ENCODE assay signal across 28 cellular contexts in the genomic region with DNA sequence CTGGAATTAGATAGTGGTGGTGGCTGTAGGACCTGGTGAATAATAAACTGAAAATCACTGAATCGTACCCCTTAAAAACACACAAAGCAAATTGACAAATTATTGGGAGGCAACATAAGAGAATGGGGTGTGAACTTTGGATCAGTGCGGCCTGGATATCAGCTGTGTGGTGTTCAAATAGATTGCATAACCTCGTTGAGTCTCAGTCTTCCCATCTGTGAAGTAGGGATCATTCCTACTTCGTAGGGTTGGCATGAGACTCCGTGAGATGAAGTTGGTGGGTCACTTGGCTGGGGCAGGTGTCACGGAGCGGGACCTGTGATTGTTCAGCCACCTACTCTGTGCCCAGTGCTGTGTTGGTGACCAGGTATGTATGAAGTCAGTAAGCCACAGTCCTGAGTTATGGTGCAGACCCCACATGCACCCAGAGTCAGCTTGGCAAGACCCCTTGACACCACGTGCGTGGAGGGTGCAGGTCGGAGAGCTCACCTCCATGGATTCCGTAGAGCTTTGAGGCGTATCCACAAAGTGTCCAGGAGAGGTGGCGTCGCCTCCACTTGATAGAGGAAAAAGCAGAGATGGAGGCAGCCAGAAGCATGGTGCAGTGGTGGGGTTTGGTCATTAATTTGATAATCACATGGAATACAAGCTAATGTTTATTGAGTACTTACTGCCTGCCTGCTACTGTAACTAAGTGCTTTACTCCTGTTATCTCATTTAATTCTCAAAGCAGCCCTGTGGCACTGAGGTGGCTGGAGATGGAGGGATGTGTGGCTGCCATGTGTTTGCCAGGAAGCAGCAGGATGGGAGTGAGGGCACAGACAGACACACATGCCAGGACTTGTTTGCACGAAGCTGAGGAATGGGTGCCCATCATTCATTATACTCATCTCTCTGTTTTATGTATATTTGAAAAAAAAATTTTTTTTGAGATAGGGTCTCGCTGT. TPM values are rescaled to one million over a fixed set of nuclear protein-coding genes. Genes with fewer than 3 reads are reported as not detected.
DNase-seq lines count a peak whose midpoint lies in the region; ATAC-seq, FAIRE-seq and TF ChIP-seq lines count a peak whose summit lies in the region.
"Had no signal": no experiment of that assay in that cellular context is flagged by ENCODE, and none has a peak within 500 bp of the region (broad histone marks: within the 10 kb centered on the region; RNA-seq: fewer than 3 reads in every experiment).

No MANE protein-coding gene starts in this region.

- H3K27ac Mint-ChIP-seq in stimulated activated naive B cell treated with anti-CD40 and anti-IgM and Interleukin-4, amounts not matched to agents 10 μg/mL and 1 μg/mL and 100 μg/mL, for 72 hours, result peak overlapping the region; percentile 75
- H3K27ac Mint-ChIP-seq: activated CD4-positive, alpha-beta T cell treated with anti-CD3 and anti-CD28 coated beads, Interleukin-2, amount 10 ng/mL, durations not matched to agents 7 days and 5 days; activated T-helper 1 cell treated with anti-CD3 and anti-CD28 coated beads, Interleukin-12 subunit alpha, Interleukin-12 subunit beta, Interleukin-2, Interleukin-4 antibody, amounts not matched to agents 30 ng/mL and 10 ng/mL and 1 ng/mL, durations not matched to agents 14 hours and 24 hours and 36 hours; nephron had no signal

- FAIRE-seq in HepG2 (lab: Jason Lieb, UNC), result no peak

- H3K4me1 ChIP-seq in HepG2 (ENCODE audit: insufficient read depth, low read length), result peaks cover 30% of the 10 kb centered on the region
- H3K4me1 ChIP-seq: parathyroid adenoma had no signal

- WGBS in HepG2 (ENCODE audit: low lambda C conversion rate), result 92% methylated on average over 15 of the region's 16 CpGs

- H2AFZ ChIP-seq in HepG2 (ENCODE audit: low read length), result no peak overlapping the region
- H2AFZ ChIP-seq: GM23248, parathyroid adenoma had no signal

- peaks cover 11% of the 10 kb centered on the region; the same call in 1 of the 2 replicates for H4K20me1 ChIP-seq in HepG2 (ENCODE audit: insufficient read depth, low read length)

- no peak overlapping the region for H3K9ac ChIP-seq in HepG2 (ENCODE audit: insufficient read depth, low read depth, low read length)
- H3K9ac ChIP-seq: GM23248, parathyroid adenoma had no signal

- H3K27me3 Mint-ChIP-seq in stimulated activated naive B cell treated with anti-CD40 and anti-IgM and Interleukin-4, amounts not matched to agents 10 μg/mL and 1 μg/mL and 100 μg/mL, for 72 hours, result no peaks in the 10 kb centered on the region
- H3K27me3 Mint-ChIP-seq: activated CD4-positive, alpha-beta T cell treated with anti-CD3 and anti-CD28 coated beads, Interleukin-2, amount 10 ng/mL, durations not matched to agents 7 days and 5 days had no signal

- intact Hi-C loops in HepG2 (cut with micrococcal nuclease; ENCODE audit: unreplicated experiment), result no loop called here

- H3K36me3 ChIP-seq in WERI-Rb-1, result no peaks in the 10 kb centered on the region; the same call in 1 of the 2 replicates
- H3K36me3 ChIP-seq in HepG2 (replicated peaks in 1 of 2; ENCODE audit: control insufficient read depth in 1 of 2, insufficient read depth in 2 of 2, low read length in 2 of 2), result peaks cover 2 to 10% of the 10 kb centered on the region in 2 experiments; a peak in 3 of 5 replicates

- peaks cover 7% of the 10 kb centered on the region in 2 donors for H3K9me3 Mint-ChIP-seq in stimulated activated naive B cell treated with anti-CD40 and anti-IgM and Interleukin-4, amounts not matched to agents 10 μg/mL and 1 μg/mL and 100 μg/mL, for 72 hours
- H3K9me3 Mint-ChIP-seq: nephron had no signal

- CTCF ChIA-PET in HepG2 (lab: Yijun Ruan, JAX; ENCODE audit: low intra/inter-chr PET ratio, low total read pairs), result no interaction called here

- H3K4me1 Mint-ChIP-seq in stimulated activated naive B cell treated with anti-CD40 and anti-IgM and Interleukin-4, amounts not matched to agents 10 μg/mL and 1 μg/mL and 100 μg/mL, for 72 hours, result peaks cover 24 to 45% of the 10 kb centered on the region in 2 donors

- BruUV-seq in HepG2 (replicated peaks; lab: Mats Ljungman, UMichigan), result no TSS peak

- peaks cover 26% of the 10 kb centered on the region for H3K79me2 ChIP-seq in HepG2 (ENCODE audit: insufficient read depth, low read length)

- peaks cover 12 to 33% of the 10 kb centered on the region in 2 donors for H3K36me3 Mint-ChIP-seq in stimulated activated naive B cell treated with anti-CD40 and anti-IgM and Interleukin-4, amounts not matched to agents 10 μg/mL and 1 μg/mL and 100 μg/mL, for 72 hours

- peak overlapping the region; percentile 38 for H3K27ac ChIP-seq in WERI-Rb-1
- H3K27ac ChIP-seq in HepG2 (ENCODE audit: extremely low read length, insufficient read depth, low read length), result no peak overlapping the region
- H3K27ac ChIP-seq: 22Rv1, body of pancreas, foreskin keratinocyte, GM23248, parathyroid adenoma had no signal

- ATAC-seq in HepG2, result no peak
- no peak for ATAC-seq in stimulated activated naive B cell treated with anti-CD40 and anti-IgM and Interleukin-4, amounts not matched to agents 10 μg/mL and 1 μg/mL and 100 μg/mL, for 72 hours (replicated peaks)
- ATAC-seq: body of pancreas, esophagus mucosa, foreskin keratinocyte, left cardiac atrium, right cardiac atrium had no signal

- peak overlapping the region; percentile 20; the same call in 1 of the 2 replicates for H3K4me3 ChIP-seq in WERI-Rb-1 (ENCODE audit: low read depth, low read length)
- no peak overlapping the region for H3K4me3 ChIP-seq in HepG2 (replicated peaks in 1 of 3; ENCODE audit: insufficient read depth in 1 of 3, low read depth in 2 of 3, low read length in 3 of 3)
- H3K4me3 ChIP-seq: body of pancreas, GM23248 had no signal

- DNase-seq in NCI-H1694 treated with DMSO at 0.1 percent for 48 hours (lab: John Stamatoyannopoulos, UW) (peak; percentile 41), NCI-H1694 (lab: John Stamatoyannopoulos, UW) (no peak), WERI-Rb-1 (no peak), HepG2 (ENCODE audit: low spot score) (no peak), NCI-H1092 (lab: John Stamatoyannopoulos, UW) (no peak), globus pallidus (ENCODE audit: low spot score) (no peak), activated gamma-delta T cell (lab: John Stamatoyannopoulos, UW) (no peak)
- DNase-seq in stimulated activated naive B cell treated with anti-CD40 and anti-IgM and Interleukin-4, amounts not matched to agents 10 μg/mL and 1 μg/mL and 100 μg/mL, for 72 hours, result no peak
- DNase-seq: activated CD4-positive, alpha-beta T cell treated with anti-CD3 and anti-CD28 coated beads, Interleukin-2, amount 10 ng/mL, durations not matched to agents 7 days and 5 days; body of pancreas; DMS79 treated with DMSO at 0.1 percent for 48 hours; effector memory CD4-positive, alpha-beta T cell; GM23248; Karpas-422; left cardiac atrium; MV-4-11; NCI-H2171 treated with DMSO at 0.1 percent for 48 hours; NCI-H524 treated with DMSO at 0.1 percent for 48 hours; right cardiac atrium; stimulated activated CD4-positive, alpha-beta T cell treated with anti-CD3 and anti-CD28 coated beads, Interleukin-12 subunit alpha, Interleukin-12 subunit beta, amount 100 ng/mL, for 4 hours; T-helper 2 cell; trophoblast cell had no signal

- no peak for TF ChIP-seq RAD21 in HepG2 (CRISPR knock-in tag; IDR thresholded peaks at IDR 0.05)

- H3K9me3 ChIP-seq in WERI-Rb-1 (ENCODE audit: severe bottlenecking) (peaks cover 7% of the 10 kb centered on the region), HepG2 (ENCODE audit: low read length) (peaks cover 7% of the 10 kb centered on the region; the same call in 1 of the 2 replicates)

- in situ Hi-C loops in HepG2 (cut with HindIII; ENCODE audit: extremely low pct_ligation_motif_present, low pct_unique_long_range_greater_than_20kb), result no loop called here

- TF ChIP-seq CTCF in WERI-Rb-1 (IDR thresholded peaks at IDR 0.05; ENCODE audit: low read depth, low read length) (no peak), HepG2 (CRISPR knock-in tag; IDR thresholded peaks at IDR 0.05) (no peak)

- H3K4me3 Mint-ChIP-seq in stimulated activated naive B cell treated with anti-CD40 and anti-IgM and Interleukin-4, amounts not matched to agents 10 μg/mL and 1 μg/mL and 100 μg/mL, for 72 hours, result no peak overlapping the region
- H3K4me3 Mint-ChIP-seq: activated CD4-positive, alpha-beta T cell treated with anti-CD3 and anti-CD28 coated beads, Interleukin-2, amount 10 ng/mL, durations not matched to agents 7 days and 5 days; activated T-helper 1 cell treated with anti-CD3 and anti-CD28 coated beads, Interleukin-12 subunit alpha, Interleukin-12 subunit beta, Interleukin-2, Interleukin-4 antibody, amounts not matched to agents 30 ng/mL and 10 ng/mL and 1 ng/mL, durations not matched to agents 14 hours and 24 hours and 36 hours; nephron had no signal

- POLR2A ChIA-PET in HepG2 (lab: Yijun Ruan, JAX), result no interaction called here

- TF ChIP-seq EP300 in HepG2 (IDR thresholded peaks at IDR 0.05; ENCODE audit: low read depth in 2 of 2, low read length in 2 of 2), result no peak
- TF ChIP-seq EP300 in HepG2 (CRISPR knock-in tag; IDR thresholded peaks at IDR 0.05; ENCODE audit: borderline replicate concordance), result no peak

- H3K27me3 ChIP-seq in WERI-Rb-1 (ENCODE audit: insufficient read depth, low read depth, severe bottlenecking) (no peaks in the 10 kb centered on the region), HepG2 (ENCODE audit: control insufficient read depth in 1 of 2, insufficient read depth in 2 of 2, low read length in 2 of 2) (no peaks in the 10 kb centered on the region)
- H3K27me3 ChIP-seq: body of pancreas, foreskin keratinocyte had no signal

- H3K4me2 ChIP-seq in HepG2 (ENCODE audit: low read depth, low read length), result no peak overlapping the region

- no peak for TF ChIP-seq POLR2A in HepG2 (IDR thresholded peaks at IDR 0.05; ENCODE audit: insufficient read depth in 1 of 2, low read depth in 2 of 2, low read length in 2 of 2)

RNA-seq across cellular contexts. Expression of a gene that starts 35.8 kb away (rescaled TPM):
- total RNA-seq in HepG2 (2016; rRNA removed; fragmentation: Illumina TruSeq; extraction: Trizol), result 23.3 and 29.9 TPM in 2 replicates
- total RNA-seq in HepG2 (2016; cell fraction: cytosol; rRNA removed; fragmentation: Illumina TruSeq; extraction: Trizol; ENCODE audit: low read depth), result 43.0 and 51.2 TPM in 2 replicates
- 21.4 and 28.1 TPM in 2 replicates for total RNA-seq in HepG2 (2016; cell fraction: insoluble cytoplasmic fraction; rRNA removed; fragmentation: Illumina TruSeq; extraction: Trizol)
- 50.7 and 67.7 TPM in 2 replicates for total RNA-seq in HepG2 (2016; cell fraction: membrane; rRNA removed; fragmentation: Illumina TruSeq; extraction: Trizol)
- 12.9 and 16.1 TPM in 2 replicates for total RNA-seq in HepG2 (2016; cell fraction: nucleus; rRNA removed; fragmentation: Illumina TruSeq; extraction: Trizol)
- 29.5 and 38.6 TPM in 2 replicates for polyA plus RNA-seq in HepG2 (2011; rRNA removed)
- 29.8 and 35.9 TPM in 2 replicates for polyA plus RNA-seq in HepG2 (2011; cell fraction: cytosol; rRNA removed)
- 54.3 and 60.0 TPM in 2 replicates for polyA plus RNA-seq in HepG2 (2011; cell fraction: nucleus; rRNA removed)
- 46.0 and 46.8 TPM in 2 replicates for polyA plus RNA-seq in HepG2 (2012)
- polyA plus RNA-seq in HepG2 (2016; cell fraction: cytosol; fragmentation: Illumina TruSeq; extraction: Trizol; ENCODE audit: low read depth), result 37.1 and 47.1 TPM in 2 replicates
- polyA plus RNA-seq in HepG2 (2016; cell fraction: insoluble cytoplasmic fraction; fragmentation: Illumina TruSeq; extraction: Trizol; ENCODE audit: low read depth), result 24.6 and 35.5 TPM in 2 replicates
- polyA plus RNA-seq in HepG2 (2016; cell fraction: membrane; fragmentation: Illumina TruSeq; extraction: Trizol; ENCODE audit: low read depth), result 54.6 and 65.1 TPM in 2 replicates
- 30.3 and 35.7 TPM in 2 replicates for polyA plus RNA-seq in HepG2 (2016; cell fraction: nucleus; fragmentation: Illumina TruSeq; extraction: Trizol; ENCODE audit: insufficient read depth, low read depth)
- 26.5 and 27.7 TPM in 2 replicates for polyA minus RNA-seq in HepG2 (2011; rRNA and poly(A)+ RNA removed; ENCODE audit: low replicate concordance)
- 19.4 and 20.4 TPM in 2 replicates for polyA minus RNA-seq in HepG2 (2011; cell fraction: cytosol; rRNA and poly(A)+ RNA removed)
- polyA minus RNA-seq in HepG2 (2011; cell fraction: nucleus; rRNA and poly(A)+ RNA removed), result 12.6 and 15.5 TPM in 2 replicates
